Comparison of ENCODE assay signal across 26 cellular contexts in the genomic region with DNA sequence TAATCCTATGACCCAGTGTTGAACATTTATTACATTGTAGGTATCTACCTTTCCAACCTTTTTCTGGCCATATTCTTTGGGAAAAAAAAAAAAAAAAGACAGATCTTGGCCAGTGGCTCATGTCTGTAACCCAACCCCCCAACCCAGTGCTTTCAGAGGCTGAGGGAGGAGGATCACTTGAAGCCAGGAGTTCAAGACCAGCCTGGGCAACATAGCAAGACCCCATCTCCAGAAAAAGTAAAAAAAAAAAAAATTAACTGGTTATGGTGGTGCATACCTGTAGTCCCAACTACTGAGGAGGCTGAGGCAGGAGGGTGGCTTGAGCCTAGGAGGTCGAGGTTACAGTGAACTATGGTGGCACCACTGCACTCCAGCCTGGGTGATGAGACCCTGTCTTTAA.
"Had no signal": no experiment of that assay in that cellular context is flagged by ENCODE, and none has a peak within 500 bp of the region (broad histone marks: within the 10 kb centered on the region; RNA-seq: fewer than 3 reads in every experiment).

No MANE protein-coding gene starts in this region.

- H3K27ac Mint-ChIP-seq: dendritic cell treated with granulocyte-macrophage colony-stimulating factor and Interleukin-4, amounts not matched to agents 40 ng/mL and 50 ng/mL, for 4 days; effector memory CD8-positive, alpha-beta T cell; endodermal cell had no signal

- H3K4me1 Mint-ChIP-seq: endodermal cell had no signal

- H3K4me1 ChIP-seq: colonic mucosa, foreskin keratinocyte, gastrocnemius medialis, heart left ventricle, heart right ventricle had no signal

- FAIRE-seq: endothelial cell of umbilical vein had no signal

- H3K36me3 ChIP-seq: colonic mucosa had no signal

- H3K27ac ChIP-seq: colonic mucosa, coronary artery, dorsolateral prefrontal cortex, epithelial cell of prostate, esophagus squamous epithelium, foreskin keratinocyte, heart right ventricle had no signal

- H3K9me3 ChIP-seq: colonic mucosa, esophagus muscularis mucosa, esophagus squamous epithelium, gastrocnemius medialis, gastroesophageal sphincter had no signal

- H3K4me3 ChIP-seq: colonic mucosa, coronary artery, dorsolateral prefrontal cortex, esophagus muscularis mucosa, esophagus squamous epithelium, gastrocnemius medialis, gastroesophageal sphincter, heart left ventricle, heart right ventricle had no signal

- H3K4me3 Mint-ChIP-seq: dendritic cell treated with granulocyte-macrophage colony-stimulating factor and Interleukin-4, amounts not matched to agents 40 ng/mL and 50 ng/mL, for 4 days; effector memory CD8-positive, alpha-beta T cell; endodermal cell had no signal

- H3K9me3 Mint-ChIP-seq: effector memory CD8-positive, alpha-beta T cell had no signal

- H3K27me3 ChIP-seq: colonic mucosa, dorsolateral prefrontal cortex, esophagus muscularis mucosa, esophagus squamous epithelium, foreskin keratinocyte, gastrocnemius medialis, gastroesophageal sphincter, heart left ventricle, heart right ventricle had no signal

- ATAC-seq: effector memory CD8-positive, alpha-beta T cell; esophagus mucosa; foreskin keratinocyte; gastrocnemius medialis; gastroesophageal sphincter; heart left ventricle; heart right ventricle had no signal

- DNase-seq: colonic mucosa; cortex of kidney; dermis blood vessel endothelial cell; dorsolateral prefrontal cortex; effector CD4-positive, alpha-beta T cell; effector CD8-positive, alpha-beta T cell; effector memory CD4-positive, alpha-beta T cell; effector memory CD8-positive, alpha-beta T cell; endodermal cell; erythroblast; esophagus squamous epithelium; foreskin fibroblast; foreskin keratinocyte; foreskin melanocyte; gastrocnemius medialis; glutamatergic neuron; head of caudate nucleus; heart left ventricle; heart right ventricle had no signal

- H3K27me3 Mint-ChIP-seq: dendritic cell treated with granulocyte-macrophage colony-stimulating factor and Interleukin-4, amounts not matched to agents 40 ng/mL and 50 ng/mL, for 4 days; effector memory CD8-positive, alpha-beta T cell had no signal
